In genomic region chr21:37198989-37199924, GRCh38 we compare ENCODE assay signal across 13 cellular contexts.
A peak's percentile ranks its signal among the peaks of the same experiment; 100 is the strongest.
DNase-seq lines count a peak whose midpoint lies in the region; ATAC-seq, FAIRE-seq and TF ChIP-seq lines count a peak whose summit lies in the region.
"Had no signal": no experiment of that assay in that cellular context is flagged by ENCODE, and none has a peak within 500 bp of the region (broad histone marks: within the 10 kb centered on the region; RNA-seq: fewer than 3 reads in every experiment).

No MANE protein-coding gene starts in this region.

- DNase-seq in Calu3 = peak; percentile 32
- peak; percentile 86 to 87 for DNase-seq in SJSA1 (ENCODE audit: low read depth in 1 of 2, low spot score in 2 of 2)
- DNase-seq in epithelial cell of prostate (ENCODE audit: low read depth, low spot score) = peak; percentile 57
- no peak for DNase-seq in stimulated activated effector memory CD8-positive, alpha-beta T cell treated with anti-CD3 and anti-CD28 coated beads, Interleukin-12 subunit alpha, Interleukin-12 subunit beta, amount 100 ng/mL, for 72 hours (ENCODE audit: low spot score in 2 of 2)
- DNase-seq in urothelium cell line (ENCODE audit: low spot score) = no peak
- no peak for DNase-seq in NOMO-1 (lab: John Stamatoyannopoulos, UW; ENCODE audit: unreplicated experiment in 2 of 2)
- DNase-seq: H9; NCI-H446 treated with DMSO at 0.1 percent for 48 hours; sigmoid colon; stimulated activated CD8-positive, alpha-beta memory T cell treated with anti-CD3 and anti-CD28 coated beads, Interleukin-4, amount 100 ng/mL, for 48 hours had no signal

- H3K4me3 ChIP-seq in SJSA1 = no peak overlapping the region
- H3K4me3 ChIP-seq: sigmoid colon had no signal

- intact Hi-C loops in Calu3 (cut with micrococcal nuclease; ENCODE audit: unreplicated experiment) = no loop called here

- H3K27me3 Mint-ChIP-seq in Calu3 (ENCODE audit: unreplicated experiment) = no peaks in the 10 kb centered on the region
- no peaks in the 10 kb centered on the region for H3K27me3 Mint-ChIP-seq in nephron (ENCODE audit: low read depth)
- H3K27me3 Mint-ChIP-seq: B cell had no signal

- H3K9me3 ChIP-seq in SJSA1 (replicated peaks) = no peaks in the 10 kb centered on the region
- H3K9me3 ChIP-seq: sigmoid colon had no signal

- H3K36me3 ChIP-seq in SJSA1 = peaks cover 87% of the 10 kb centered on the region

- peaks cover 28% of the 10 kb centered on the region for H3K4me1 ChIP-seq in SJSA1 (replicated peaks)
- H3K4me1 ChIP-seq: sigmoid colon had no signal

- H3K27ac ChIP-seq in SJSA1 (peak overlapping the region; percentile 64), epithelial cell of prostate (peak overlapping the region; percentile 59)
- H3K27ac ChIP-seq: sigmoid colon had no signal

- TF ChIP-seq CTCF in Calu3 (IDR thresholded peaks at IDR 0.05; ENCODE audit: unreplicated experiment) = no peak
- TF ChIP-seq CTCF in nephron (IDR thresholded peaks at IDR 0.05; ENCODE audit: unreplicated experiment in 3 of 3) = no peak

- no peak for FAIRE-seq in urothelium cell line (lab: Jason Lieb, UNC)

- no peaks in the 10 kb centered on the region for H3K27me3 ChIP-seq in SJSA1 (replicated peaks)
- H3K27me3 ChIP-seq: sigmoid colon had no signal

- no TSS peak for BruUV-seq in Calu3 (replicated peaks; lab: Mats Ljungman, UMichigan)

- no peak for ATAC-seq in stimulated activated effector memory CD8-positive, alpha-beta T cell treated with anti-CD3 and anti-CD28 coated beads, Interleukin-12 subunit alpha, Interleukin-12 subunit beta, amount 100 ng/mL, for 72 hours
- ATAC-seq in GM21717 (IDR thresholded peaks at IDR 0.05; ENCODE audit: unreplicated experiment) = no peak

- H3K4me1 Mint-ChIP-seq in Calu3 (ENCODE audit: low read depth, unreplicated experiment) (peaks cover 8% of the 10 kb centered on the region), nephron (no peaks in the 10 kb centered on the region)
- H3K4me1 Mint-ChIP-seq in stimulated activated effector memory CD8-positive, alpha-beta T cell treated with anti-CD3 and anti-CD28 coated beads, Interleukin-12 subunit alpha, Interleukin-12 subunit beta, amount 100 ng/mL, for 72 hours = no peaks in the 10 kb centered on the region
- H3K4me1 Mint-ChIP-seq: B cell had no signal

- H3K27ac Mint-ChIP-seq in Calu3 (ENCODE audit: unreplicated experiment) (peak overlapping the region; percentile 66), nephron (peak overlapping the region; percentile 58 to 84 (median 66))
- no peak overlapping the region for H3K27ac Mint-ChIP-seq in stimulated activated effector memory CD8-positive, alpha-beta T cell treated with anti-CD3 and anti-CD28 coated beads, Interleukin-12 subunit alpha, Interleukin-12 subunit beta, amount 100 ng/mL, for 72 hours
- H3K27ac Mint-ChIP-seq: B cell had no signal

- no peaks in the 10 kb centered on the region for H3K9me3 Mint-ChIP-seq in Calu3 (ENCODE audit: low read depth, unreplicated experiment)
- H3K9me3 Mint-ChIP-seq in nephron = no peaks in the 10 kb centered on the region
- H3K9me3 Mint-ChIP-seq in stimulated activated effector memory CD8-positive, alpha-beta T cell treated with anti-CD3 and anti-CD28 coated beads, Interleukin-12 subunit alpha, Interleukin-12 subunit beta, amount 100 ng/mL, for 72 hours = no peaks in the 10 kb centered on the region
- H3K9me3 Mint-ChIP-seq: H9 had no signal

- H3K4me3 Mint-ChIP-seq in Calu3 (ENCODE audit: low read depth, unreplicated experiment) (no peak overlapping the region), nephron (no peak overlapping the region)
- no peak overlapping the region for H3K4me3 Mint-ChIP-seq in stimulated activated effector memory CD8-positive, alpha-beta T cell treated with anti-CD3 and anti-CD28 coated beads, Interleukin-12 subunit alpha, Interleukin-12 subunit beta, amount 100 ng/mL, for 72 hours
- H3K4me3 Mint-ChIP-seq: B cell, H9 had no signal

- CTCF ChIA-PET in Calu3 (lab: Charles Lee) = interaction anchor here (1.0 kb wide), 1 partner anchor 223 kb away, joined by 3 read pairs; no protein-coding TSS in a partner anchor

- H3K36me3 Mint-ChIP-seq in Calu3 (ENCODE audit: insufficient read depth, unreplicated experiment) (peaks cover 25% of the 10 kb centered on the region), nephron (ENCODE audit: low read depth) (peaks cover 83% of the 10 kb centered on the region)
- peaks cover 97% of the 10 kb centered on the region for H3K36me3 Mint-ChIP-seq in stimulated activated effector memory CD8-positive, alpha-beta T cell treated with anti-CD3 and anti-CD28 coated beads, Interleukin-12 subunit alpha, Interleukin-12 subunit beta, amount 100 ng/mL, for 72 hours

Comparison
In these comparisons a context has a peak if more than half of its experiments do, and no peak if none do; other contexts are left out.
1. DNase-seq: peak in Calu3 (single experiment), SJSA1 (2 of 2) and epithelial cell of prostate (single experiment); none in stimulated activated effector memory CD8-positive, alpha-beta T cell treated with anti-CD3 and anti-CD28 coated beads, Interleukin-12 subunit alpha, Interleukin-12 subunit beta, amount 100 ng/mL, for 72 hours (0 of 2), urothelium cell line (single experiment) and NOMO-1 (0 of 2).